ENCODE assay signal across 8 cellular contexts in genomic region chr3:161851941-161852566, GRCh38.
DNase-seq lines count a peak whose midpoint lies in the region; ATAC-seq and TF ChIP-seq lines count a peak whose summit lies in the region.

No MANE protein-coding gene starts in this region.

- no peaks in the 10 kb centered on the region for H3K36me3 ChIP-seq in OCI-LY3 (replicated peaks; ENCODE audit: low read depth, low read length)
- no peaks in the 10 kb centered on the region for H3K36me3 ChIP-seq in right lobe of liver
- H3K36me3 ChIP-seq in vagina = no peaks in the 10 kb centered on the region

- no peak overlapping the region for H3K4me3 ChIP-seq in OCI-LY3 (ENCODE audit: low read length)
- no peak overlapping the region for H3K4me3 ChIP-seq in cardiac fibroblast (replicated peaks in 1 of 2; ENCODE audit: low read depth in 2 of 2, low read length in 2 of 2)
- H3K4me3 ChIP-seq in right lobe of liver = no peak overlapping the region
- H3K4me3 ChIP-seq in vagina = no peak overlapping the region

- intact Hi-C loops in right lobe of liver (cut with DNase I) (no loop called here), vagina (cut with DNase I) (no loop called here)

- H3K27ac ChIP-seq in OCI-LY3 (ENCODE audit: low read length) (no peak overlapping the region), right lobe of liver (no peak overlapping the region), vagina (no peak overlapping the region)

- 17% methylated on average over 3 of the region's 8 CpGs for WGBS in right lobe of liver (ENCODE audit: insufficient coverage, low coverage, low lambda C conversion rate, missing lambda C conversion rate)

- H3K27me3 ChIP-seq in OCI-LY3 (ENCODE audit: low read depth, low read length) (no peaks in the 10 kb centered on the region), right lobe of liver (no peaks in the 10 kb centered on the region), vagina (no peaks in the 10 kb centered on the region)

- TF ChIP-seq CTCF in OCI-LY3 (IDR thresholded peaks at IDR 0.05; ENCODE audit: low read depth, low read length) = peak; percentile 76
- TF ChIP-seq CTCF in cardiac fibroblast (IDR thresholded peaks at IDR 0.05; ENCODE audit: low read depth, low read length) = peak; percentile 87
- peak; percentile 64 to 73 (median 70) for TF ChIP-seq CTCF in right lobe of liver (IDR thresholded peaks at IDR 0.05)
- peak; percentile 8 to 53 (median 34) for TF ChIP-seq CTCF in vagina (IDR thresholded peaks at IDR 0.05)

- TF ChIP-seq POLR2A in right lobe of liver (IDR thresholded peaks at IDR 0.05) = no peak
- no peak for TF ChIP-seq POLR2A in vagina (IDR thresholded peaks at IDR 0.05)

- DNase-seq in NCI-H345 (lab: John Stamatoyannopoulos, UW) (peak; percentile 5), NCI-H345 treated with DMSO at 0.1 percent for 48 hours (lab: John Stamatoyannopoulos, UW; ENCODE audit: unreplicated experiment) (no peak), cardiac fibroblast (ENCODE audit: low read depth in 2 of 2) (peak; percentile 46 to 71), right lobe of liver (peak; percentile 42 to 60 (median 54)), vagina (ENCODE audit: extremely low spot score in 2 of 2) (no peak)

- H4K20me1 ChIP-seq in OCI-LY3 (ENCODE audit: insufficient read depth, low read length) = no peaks in the 10 kb centered on the region

- peak overlapping the region; percentile 85 for H2AFZ ChIP-seq in OCI-LY3 (ENCODE audit: low read depth, low read length)

- peak overlapping the region; percentile 46 for H3K4me2 ChIP-seq in OCI-LY3 (ENCODE audit: low read length)

- peak; percentile 88 for ATAC-seq in GM19455 (IDR thresholded peaks at IDR 0.05; ENCODE audit: unreplicated experiment)
- peak; percentile 97 for ATAC-seq in HG03378 (IDR thresholded peaks at IDR 0.05; ENCODE audit: unreplicated experiment)
- peak; percentile 80 to 86 (median 84) for ATAC-seq in right lobe of liver

- H3K79me2 ChIP-seq in OCI-LY3 (ENCODE audit: low read length) = no peaks in the 10 kb centered on the region

- H3K9me3 ChIP-seq in OCI-LY3 (ENCODE audit: insufficient read depth, low read length) (no peaks in the 10 kb centered on the region), right lobe of liver (no peaks in the 10 kb centered on the region), vagina (no peaks in the 10 kb centered on the region)

- no peaks in the 10 kb centered on the region for H3K4me1 ChIP-seq in OCI-LY3 (ENCODE audit: low read length)
- H3K4me1 ChIP-seq in right lobe of liver = no peaks in the 10 kb centered on the region
- no peaks in the 10 kb centered on the region for H3K4me1 ChIP-seq in vagina

- no peak overlapping the region for H3K9ac ChIP-seq in OCI-LY3 (ENCODE audit: low read length)

Comparison
In these comparisons a context has a peak if more than half of its experiments do, and no peak if none do; other contexts are left out.
1. DNase-seq: peak in NCI-H345 (single experiment), cardiac fibroblast (2 of 2) and right lobe of liver (3 of 3); none in NCI-H345 treated with DMSO at 0.1 percent for 48 hours (single experiment) and vagina (0 of 2).
2. CTCF ChIP-seq: peak in every context shown above with its lines; median percentile 87 in cardiac fibroblast; 76 in OCI-LY3; 70 in right lobe of liver; 34 in vagina.
3. Peak in every context shown above with its lines, with median percentiles within 50 percentile points of each other: ATAC-seq.